18 cellular contexts compared by ENCODE assay signal in genomic region chr7:129503725-129504124, GRCh38. TPM values are rescaled to one million over a fixed set of nuclear protein-coding genes. Genes with fewer than 3 reads are reported as not detected.
A peak's percentile ranks its signal among the peaks of the same experiment; 100 is the strongest.
DNase-seq lines count a peak whose midpoint lies in the region; ATAC-seq and TF ChIP-seq lines count a peak whose summit lies in the region.
"Had no signal": no experiment of that assay in that cellular context is flagged by ENCODE, and none has a peak within 500 bp of the region (broad histone marks: within the 10 kb centered on the region; RNA-seq: fewer than 3 reads in every experiment).

No MANE protein-coding gene starts in this region.

- H3K9me3 Mint-ChIP-seq in MCF 10A (ENCODE audit: unreplicated experiment) (no peaks in the 10 kb centered on the region), memory B cell (no peaks in the 10 kb centered on the region)
- no peaks in the 10 kb centered on the region for H3K9me3 Mint-ChIP-seq in activated CD8-positive, alpha-beta T cell treated with anti-CD3 and anti-CD28 coated beads for 36 hours

- no peak for ATAC-seq in activated CD8-positive, alpha-beta T cell treated with anti-CD3 and anti-CD28 coated beads for 36 hours
- ATAC-seq in memory B cell (ENCODE audit: low read depth) (no peak), GM21381 (IDR thresholded peaks at IDR 0.05; ENCODE audit: unreplicated experiment) (no peak)

- H3K4me3 Mint-ChIP-seq in MCF 10A (ENCODE audit: unreplicated experiment): peak overlapping the region; percentile 71
- H3K4me3 Mint-ChIP-seq in activated CD8-positive, alpha-beta T cell treated with anti-CD3 and anti-CD28 coated beads for 36 hours: peak overlapping the region; percentile 74
- H3K4me3 Mint-ChIP-seq in memory B cell: peak overlapping the region; percentile 87

- TF ChIP-seq EP300 in stomach (IDR thresholded peaks at IDR 0.05): no peak

- H3K4me1 ChIP-seq in breast epithelium: no peaks in the 10 kb centered on the region
- H3K4me1 ChIP-seq in stomach: peaks cover 13 to 18% (median 14%) of the 10 kb centered on the region in 4 donors

- CTCF ChIA-PET in MCF 10A (lab: Yijun Ruan, JAX): interaction anchor here (0.6 to 1.3 kb wide), 5 partner anchors 15 to 1844 kb away, joined by 3 to 4 read pairs (median 3); no protein-coding TSS in a partner anchor
- CTCF ChIA-PET in activated CD8-positive, alpha-beta T cell treated with anti-CD3 and anti-CD28 coated beads for 36 hours (lab: Charles Lee): interaction anchor here (0.7 to 1.0 kb wide), 2 partner anchors 11 to 144 kb away, joined by 3 read pairs; no protein-coding TSS in a partner anchor

- peaks cover 6% of the 10 kb centered on the region for H3K4me1 Mint-ChIP-seq in MCF 10A (ENCODE audit: insufficient read depth, unreplicated experiment)
- peaks cover 16% of the 10 kb centered on the region for H3K4me1 Mint-ChIP-seq in activated CD8-positive, alpha-beta T cell treated with anti-CD3 and anti-CD28 coated beads for 36 hours (ENCODE audit: low read depth)
- H3K4me1 Mint-ChIP-seq in memory B cell: peaks cover 20% of the 10 kb centered on the region

- H3K27me3 Mint-ChIP-seq in MCF 10A (ENCODE audit: insufficient read depth, unreplicated experiment): no peaks in the 10 kb centered on the region
- no peaks in the 10 kb centered on the region for H3K27me3 Mint-ChIP-seq in activated CD8-positive, alpha-beta T cell treated with anti-CD3 and anti-CD28 coated beads for 36 hours
- no peaks in the 10 kb centered on the region for H3K27me3 Mint-ChIP-seq in memory B cell

- TF ChIP-seq POLR2A in breast epithelium (IDR thresholded peaks at IDR 0.05) (no peak), stomach (IDR thresholded peaks at IDR 0.05) (no peak)

- intact Hi-C loops in MCF 10A (cut with micrococcal nuclease): no loop called here
- intact Hi-C loops in breast epithelium (cut with DNase I; ENCODE audit: low total_unique reads): no loop called here
- intact Hi-C loops in activated CD8-positive, alpha-beta T cell treated with anti-CD3 and anti-CD28 coated beads for 36 hours (cut with micrococcal nuclease): no loop called here
- intact Hi-C loops in stomach (cut with DNase I; ENCODE audit: low total_unique reads): no loop called here

- no peaks in the 10 kb centered on the region for H3K36me3 Mint-ChIP-seq in MCF 10A (ENCODE audit: insufficient read depth, unreplicated experiment)
- H3K36me3 Mint-ChIP-seq in activated CD8-positive, alpha-beta T cell treated with anti-CD3 and anti-CD28 coated beads for 36 hours (ENCODE audit: low read depth): no peaks in the 10 kb centered on the region
- no peaks in the 10 kb centered on the region for H3K36me3 Mint-ChIP-seq in memory B cell

- no peak overlapping the region for H3K27ac ChIP-seq in breast epithelium
- no peak overlapping the region for H3K27ac ChIP-seq in stomach
- H3K27ac ChIP-seq in substantia nigra (ENCODE audit: low read depth, low read length, poor library complexity, severe bottlenecking): no peak overlapping the region
- H3K27ac ChIP-seq: sigmoid colon had no signal

- H3K27ac Mint-ChIP-seq in MCF 10A (ENCODE audit: low read depth, unreplicated experiment): no peak overlapping the region
- no peak overlapping the region for H3K27ac Mint-ChIP-seq in activated CD8-positive, alpha-beta T cell treated with anti-CD3 and anti-CD28 coated beads for 36 hours
- H3K27ac Mint-ChIP-seq in memory B cell: peak overlapping the region; percentile 89

- BruUV-seq in MCF 10A (replicated peaks; lab: Mats Ljungman, UMichigan): no TSS peak

- no peaks in the 10 kb centered on the region for H3K27me3 ChIP-seq in breast epithelium
- peaks cover 0 to 17% (median 0%) of the 10 kb centered on the region in 3 donors for H3K27me3 ChIP-seq in stomach

- DNase-seq in MCF 10A (ENCODE audit: unreplicated experiment) (no peak), breast epithelium (ENCODE audit: low spot score in 2 of 2) (no peak), memory B cell (ENCODE audit: low spot score in 2 of 2) (no peak), stomach (peak; percentile 17), NCI-H524 treated with DMSO at 0.1 percent for 48 hours (lab: John Stamatoyannopoulos, UW) (no peak), substantia nigra (lab: John Stamatoyannopoulos, UW) (no peak)
- no peak for DNase-seq in activated CD8-positive, alpha-beta T cell treated with anti-CD3 and anti-CD28 coated beads for 36 hours
- DNase-seq: activated CD4-positive, alpha-beta T cell treated with anti-CD3 and anti-CD28 coated beads for 48 hours; effector CD4-positive, alpha-beta T cell; GF-D8; kidney; NCI-H446 treated with DMSO at 0.1 percent for 48 hours; occipital lobe; SHP77; sigmoid colon; T1000 had no signal

- H3K36me3 ChIP-seq in breast epithelium (no peaks in the 10 kb centered on the region), stomach (no peaks in the 10 kb centered on the region)
- H3K36me3 ChIP-seq: sigmoid colon had no signal

- POLR2A ChIA-PET in MCF 10A (lab: Yijun Ruan, JAX): interaction anchor here (0.8 kb wide), 1 partner anchor 134 kb away, joined by 3 read pairs; no protein-coding TSS in a partner anchor
- POLR2A ChIA-PET in activated CD8-positive, alpha-beta T cell treated with anti-CD3 and anti-CD28 coated beads for 36 hours (lab: Charles Lee): no interaction called here

- H3K4me3 ChIP-seq in breast epithelium (no peak overlapping the region), stomach (no peak overlapping the region)

- TF ChIP-seq CTCF in MCF 10A (IDR thresholded peaks at IDR 0.05; ENCODE audit: unreplicated experiment) (no peak), breast epithelium (IDR thresholded peaks at IDR 0.05) (no peak), stomach (IDR thresholded peaks at IDR 0.05) (no peak)
- TF ChIP-seq CTCF in activated CD8-positive, alpha-beta T cell treated with anti-CD3 and anti-CD28 coated beads for 36 hours (IDR thresholded peaks at IDR 0.05): no peak

- no peaks in the 10 kb centered on the region for H3K9me3 ChIP-seq in breast epithelium
- H3K9me3 ChIP-seq in stomach: no peaks in the 10 kb centered on the region
- H3K9me3 ChIP-seq: sigmoid colon had no signal

- WGBS in stomach, 5 donors: 91 to 98% (median 95%) methylated on average over 6 to 8 of the region's 8 CpGs

RNA-seq across cellular contexts. Expression of gene SMKR1, which starts 1.4 kb away (rescaled TPM):
- total RNA-seq in MCF 10A (2022) (12.4 and 17.1 TPM in 2 replicates), breast epithelium (not detected), stomach (not detected)
- total RNA-seq in activated CD8-positive, alpha-beta T cell treated with anti-CD3 and anti-CD28 coated beads for 36 hours: 1 to 10 TPM; 2.6 to 3.6 TPM
- under 1 TPM in 2 of 3 donors, not detected in 1; 0.70 to 0.76 TPM for polyA plus RNA-seq in stomach
- total RNA-seq: H7, sigmoid colon had no signal
